In genomic region chr13:41291246-41291645, GRCh38 we compare ENCODE assay signal across 28 cellular contexts. TPM values are rescaled to one million over a fixed set of nuclear protein-coding genes. Genes with fewer than 3 reads are reported as not detected.
DNase-seq lines count a peak whose midpoint lies in the region; ATAC-seq, FAIRE-seq and TF ChIP-seq lines count a peak whose summit lies in the region.
"Had no signal": no experiment of that assay in that cellular context is flagged by ENCODE, and none has a peak within 500 bp of the region (broad histone marks: within the 10 kb centered on the region; RNA-seq: fewer than 3 reads in every experiment).

No MANE protein-coding gene starts in this region.

- H3K27me3 ChIP-seq in Panc1 (ENCODE audit: control insufficient read depth, insufficient read depth, low read length), result no peaks in the 10 kb centered on the region
- H3K27me3 ChIP-seq in body of pancreas, result no peaks in the 10 kb centered on the region
- H3K27me3 ChIP-seq in pancreas, result no peaks in the 10 kb centered on the region
- H3K27me3 ChIP-seq: BLaER1 had no signal

- H3K4me3 ChIP-seq in Panc1 (ENCODE audit: low read depth in 2 of 2, low read length in 2 of 2) (no peak overlapping the region), body of pancreas (no peak overlapping the region), pancreas (no peak overlapping the region)
- H3K4me3 ChIP-seq: BLaER1, GM12878 had no signal

- no peaks in the 10 kb centered on the region for H3K4me1 Mint-ChIP-seq in type B pancreatic cell (ENCODE audit: unreplicated experiment)

- TF ChIP-seq CTCF in Panc1 (IDR thresholded peaks at IDR 0.05) (no peak), body of pancreas (IDR thresholded peaks at IDR 0.05) (no peak), pancreas (IDR thresholded peaks at IDR 0.05) (no peak), type B pancreatic cell (conservative IDR thresholded peaks at IDR 0.05) (no peak)

- H3K9me3 ChIP-seq in Panc1 (ENCODE audit: control insufficient read depth, insufficient read depth, low read depth, low read length), result no peaks in the 10 kb centered on the region
- no peaks in the 10 kb centered on the region for H3K9me3 ChIP-seq in body of pancreas
- H3K9me3 ChIP-seq in pancreas, result no peaks in the 10 kb centered on the region
- H3K9me3 ChIP-seq: BE2C had no signal

- H3K9me3 Mint-ChIP-seq in type B pancreatic cell, result no peaks in the 10 kb centered on the region

- in situ Hi-C loops in Panc1 (cut with HindIII; ENCODE audit: low pct_unique_long_range_greater_than_20kb, low sequenced_read_pairs), result no loop called here

- intact Hi-C loops in Panc1 (cut with micrococcal nuclease; ENCODE audit: unreplicated experiment), result no loop called here
- intact Hi-C loops in body of pancreas (cut with DNase I), result no loop called here
- intact Hi-C loops in pancreas (cut with DNase I), result no loop called here

- no peak for DNase-seq in Panc1 (ENCODE audit: low read depth, low spot score)
- no peak for DNase-seq in body of pancreas
- no peak for DNase-seq in pancreas
- peak; percentile 10 for DNase-seq in type B pancreatic cell (ENCODE audit: extremely low spot score, unreplicated experiment)
- no peak for DNase-seq in dermis blood vessel endothelial cell
- DNase-seq in stimulated activated CD4-positive, alpha-beta T cell treated with anti-CD3 and anti-CD28 coated beads, Interleukin-12 subunit alpha, Interleukin-12 subunit beta, amount 100 ng/mL, for 4 hours, result no peak
- DNase-seq: 8988T; ACHN; BE2C; C1 segment of cervical spinal cord; CD4-positive, alpha-beta memory T cell; CD4-positive, CD25-positive, alpha-beta regulatory T cell; CD8-positive, alpha-beta memory T cell; COR-L47; DMS 273 treated with DMSO at 0.1 percent for 48 hours; DMS153; DMS53; DMS79; DND-41; EL; GDM1 had no signal

- no peaks in the 10 kb centered on the region for H3K36me3 ChIP-seq in Panc1 (ENCODE audit: control insufficient read depth, insufficient read depth, low read length)
- H3K36me3 ChIP-seq in body of pancreas (replicated peaks in 1 of 2; ENCODE audit: insufficient read depth in 1 of 2, low read depth in 2 of 2), result no peaks in the 10 kb centered on the region
- H3K36me3 ChIP-seq in pancreas, result no peaks in the 10 kb centered on the region
- H3K36me3 ChIP-seq: BE2C, BLaER1 had no signal

- H3K36me3 Mint-ChIP-seq in type B pancreatic cell, result no peaks in the 10 kb centered on the region
- H3K36me3 Mint-ChIP-seq: CD14-positive monocyte; CD4-positive, CD25-positive, alpha-beta regulatory T cell had no signal

- H3K27ac Mint-ChIP-seq in type B pancreatic cell, result no peak overlapping the region
- H3K27ac Mint-ChIP-seq: CD14-positive monocyte; CD4-positive, alpha-beta memory T cell; CD4-positive, CD25-positive, alpha-beta regulatory T cell; CD8-positive, alpha-beta memory T cell had no signal

- no peak for FAIRE-seq in pancreas (lab: Jason Lieb, UNC)
- FAIRE-seq: A204.1, GM12878, GM12892, GM18507 had no signal

- POLR2A ChIA-PET in Panc1 (lab: Charles Lee), result no interaction called here

- H3K27ac ChIP-seq in Panc1 (ENCODE audit: low read length) (peak overlapping the region; percentile 44; the same call in 1 of the 2 replicates), body of pancreas (peak overlapping the region in 3 of 4 donors; percentile 33 to 56 (median 46)), pancreas (peak overlapping the region in 1 of 4 donors; percentile 22)
- H3K27ac ChIP-seq: BLaER1 had no signal

- H3K4me3 Mint-ChIP-seq in type B pancreatic cell, result no peak overlapping the region
- H3K4me3 Mint-ChIP-seq: CD14-positive monocyte; CD4-positive, CD25-positive, alpha-beta regulatory T cell; CD8-positive, alpha-beta memory T cell had no signal

- H3K4me1 ChIP-seq in Panc1 (ENCODE audit: control insufficient read depth, insufficient read depth, low read length) (no peaks in the 10 kb centered on the region), body of pancreas (peaks cover 24% of the 10 kb centered on the region), pancreas (peaks cover 0 to 5% (median 0%) of the 10 kb centered on the region in 3 donors)
- H3K4me1 ChIP-seq: BE2C, BLaER1 had no signal

- WGBS in body of pancreas, 2 donors, result 41 to 45% methylated on average over 7 of the region's 7 CpGs
- 45 to 69% methylated on average over 7 of the region's 7 CpGs for WGBS in pancreas, 2 donors

- no TSS peak for BruUV-seq in Panc1 (replicated peaks; lab: Mats Ljungman, UMichigan)

- no peak for TF ChIP-seq POLR2A in body of pancreas (IDR thresholded peaks at IDR 0.05)

- CTCF ChIA-PET in Panc1 (lab: Charles Lee), result no interaction called here

- ATAC-seq in Panc1 (no peak), body of pancreas (peak; percentile 31), pancreas (peak; percentile 12 to 50 (median 20)), HG02884 (IDR thresholded peaks at IDR 0.05; ENCODE audit: unreplicated experiment) (no peak)
- ATAC-seq: GM12878 had no signal

- H3K27me3 Mint-ChIP-seq in type B pancreatic cell, result no peaks in the 10 kb centered on the region
- H3K27me3 Mint-ChIP-seq: CD4-positive, alpha-beta memory T cell had no signal

RNA-seq across cellular contexts. Expression of gene NAA16, which starts 19.8 kb away (rescaled TPM):
- 24.2 TPM for total RNA-seq in Panc1 (2021; ENCODE audit: unreplicated experiment)
- 6.8 TPM for polyA plus RNA-seq in Panc1 (2012; ENCODE audit: insufficient read length)
- 10 to 100 TPM; 47.8 to 50.6 TPM for total RNA-seq in body of pancreas
- 10 to 100 TPM; 20.5 to 46.9 (median 24.0) TPM for total RNA-seq in pancreas
- polyA plus RNA-seq in pancreas, result 10 to 100 TPM; 20.3 to 25.7 TPM
- 19.0 and 44.6 TPM in 2 replicates for total RNA-seq in type B pancreatic cell (ENCODE audit: low replicate concordance)
- total RNA-seq in dermis blood vessel endothelial cell, result 10.0 and 12.8 TPM in 2 replicates

RNA-seq across cellular contexts. Expression of gene MTRF1, which starts 27.9 kb away (rescaled TPM):
- total RNA-seq in Panc1 (2021; ENCODE audit: unreplicated experiment) (13.7 TPM), body of pancreas (10 to 100 TPM; 11.9 to 14.0 TPM), pancreas (10 to 100 TPM in 2 of 6 donors, 1 to 10 TPM in 4; 6.5 to 15.3 (median 9.0) TPM), type B pancreatic cell (ENCODE audit: low replicate concordance) (14.4 and 18.2 TPM in 2 replicates), dermis blood vessel endothelial cell (11.7 and 14.5 TPM in 2 replicates)
- polyA plus RNA-seq in Panc1 (2012; ENCODE audit: insufficient read length), result 6.1 TPM
- polyA plus RNA-seq in pancreas, result 10 to 100 TPM; 13.0 to 19.8 TPM

Comparison
In these comparisons a context has a peak if more than half of its experiments do, and no peak if none do; other contexts are left out.
1. ATAC-seq: peak in body of pancreas (single experiment) and pancreas (4 of 4); none in Panc1 (single experiment) and HG02884 (single experiment).